ENCODE assay signal across 8 cellular contexts in the genomic region with DNA sequence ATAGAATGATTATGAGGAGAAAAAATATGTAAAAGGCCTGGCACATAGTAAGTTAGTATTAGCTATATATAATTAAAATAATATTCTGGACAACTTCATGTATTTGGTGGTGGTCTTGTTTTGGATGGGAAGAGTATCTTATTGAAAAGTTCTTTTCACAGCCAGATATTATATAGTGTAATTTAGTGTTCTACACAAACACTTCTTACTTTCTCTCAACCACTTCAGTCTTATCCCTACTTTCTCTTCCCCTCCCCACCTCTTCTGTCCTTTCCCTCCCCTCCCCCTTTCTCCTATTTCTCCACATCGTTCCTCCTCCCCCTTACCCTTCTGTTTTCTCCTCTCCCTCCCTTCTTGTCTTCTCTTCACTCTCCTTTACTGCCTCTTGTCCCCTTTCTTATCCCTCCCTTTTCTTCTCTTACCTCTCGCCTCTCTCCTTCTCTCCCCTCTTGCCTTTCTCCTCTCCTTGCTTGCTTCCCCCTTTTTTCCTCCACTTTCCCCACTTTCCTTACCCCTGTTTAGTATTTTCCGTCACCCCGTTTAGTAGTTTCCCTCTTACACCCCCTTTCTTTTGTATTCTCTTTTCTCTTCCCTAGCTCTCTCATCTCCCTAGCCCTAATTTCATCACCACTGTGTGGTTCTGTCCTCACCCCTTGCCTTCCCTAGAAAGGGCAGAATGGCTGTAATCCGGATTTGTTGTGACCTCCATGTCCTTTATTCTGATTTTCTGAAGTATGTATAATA.
A peak's percentile ranks its signal among the peaks of the same experiment; 100 is the strongest.
DNase-seq lines count a peak whose midpoint lies in the region; ATAC-seq and TF ChIP-seq lines count a peak whose summit lies in the region.
"Had no signal": no experiment of that assay in that cellular context is flagged by ENCODE, and none has a peak within 500 bp of the region (broad histone marks: within the 10 kb centered on the region; RNA-seq: fewer than 3 reads in every experiment).

No MANE protein-coding gene starts in this region.

- H3K4me3 ChIP-seq in SJSA1 (no peak overlapping the region), fibroblast of the aortic adventitia (ENCODE audit: low read depth, low read length) (peak overlapping the region; percentile 29)

- H3K56ac ChIP-seq in H9 (ENCODE audit: insufficient read length, low read depth, low read length): no peak overlapping the region

- no CpG with 5 or more reads among the region's 5 CpGs for WGBS in H9 (ENCODE audit: extremely low coverage, insufficient read length, low lambda C conversion rate)

- no peak overlapping the region for H3T11ph ChIP-seq in H9 (ENCODE audit: low read length)

- no peak overlapping the region for H2AK5ac ChIP-seq in H9 (ENCODE audit: insufficient read length, low read length)

- no peak for TF ChIP-seq CTCF in H9 (conservative IDR thresholded peaks at IDR 0.05)
- no peak for TF ChIP-seq CTCF in fibroblast of the aortic adventitia (IDR thresholded peaks at IDR 0.05; ENCODE audit: insufficient read depth, low read length)
- TF ChIP-seq CTCF in osteocyte (IDR thresholded peaks at IDR 0.05): no peak

- H3K27ac ChIP-seq in H9 (ENCODE audit: insufficient read length, low read depth, low read length): peak overlapping the region; percentile 64
- H3K27ac ChIP-seq in SJSA1: peak overlapping the region; percentile 80

- H3K27me3 Mint-ChIP-seq in H9 (ENCODE audit: low read depth) (no peaks in the 10 kb centered on the region), osteocyte (ENCODE audit: unreplicated experiment) (no peaks in the 10 kb centered on the region)

- H3K4me3 Mint-ChIP-seq in H9: peak overlapping the region; percentile 67 to 87
- peak overlapping the region; percentile 42 for H3K4me3 Mint-ChIP-seq in osteocyte (ENCODE audit: unreplicated experiment)

- H2BK15ac ChIP-seq in H9 (ENCODE audit: low read depth, low read length): no peak overlapping the region

- no peaks in the 10 kb centered on the region for H4K20me1 ChIP-seq in H9 (ENCODE audit: control insufficient read depth, insufficient read depth, insufficient read length)

- no peaks in the 10 kb centered on the region for H3K27me3 ChIP-seq in H9 (ENCODE audit: insufficient read depth, low read length)
- H3K27me3 ChIP-seq in SJSA1 (replicated peaks): no peaks in the 10 kb centered on the region

- no peak overlapping the region for H4K5ac ChIP-seq in H9 (ENCODE audit: insufficient read length, low read depth, low read length)

- no peak overlapping the region for H2BK20ac ChIP-seq in H9 (ENCODE audit: low read depth, low read length, poor library complexity, severe bottlenecking)

- peaks cover 6% of the 10 kb centered on the region for H3K23me2 ChIP-seq in H9 (ENCODE audit: insufficient read length, low read depth, low read length, poor library complexity, severe bottlenecking)

- H4K91ac ChIP-seq in H9 (ENCODE audit: insufficient read length, low read depth, low read length): no peak overlapping the region

- H3K9me3 ChIP-seq in H9 (ENCODE audit: control insufficient read depth, low read depth, low read length): no peaks in the 10 kb centered on the region
- H3K9me3 ChIP-seq in SJSA1 (replicated peaks): no peaks in the 10 kb centered on the region

- H3K79me1 ChIP-seq in H9 (ENCODE audit: insufficient read depth, low read depth, low read length, poor library complexity, severe bottlenecking): no peaks in the 10 kb centered on the region

- peak overlapping the region; percentile 88 for H2BK120ac ChIP-seq in H9 (ENCODE audit: low read depth, low read length, poor library complexity, severe bottlenecking)

- peak overlapping the region; percentile 92 for H3K4me2 ChIP-seq in H9 (ENCODE audit: insufficient read depth, insufficient read length, low read length)

- no peaks in the 10 kb centered on the region for H3K9me3 Mint-ChIP-seq in H9
- no peaks in the 10 kb centered on the region for H3K9me3 Mint-ChIP-seq in osteocyte (ENCODE audit: unreplicated experiment)

- H3K27ac Mint-ChIP-seq in H9: peak overlapping the region; percentile 79 to 99 (median 96)
- peak overlapping the region; percentile 76 for H3K27ac Mint-ChIP-seq in osteocyte (ENCODE audit: unreplicated experiment)

- DNase-seq in H9: peak; percentile 28
- peak in 1 of 2 experiments; percentile 31 for DNase-seq in SJSA1 (ENCODE audit: low read depth in 1 of 2, low spot score in 2 of 2)
- DNase-seq in fibroblast of the aortic adventitia (ENCODE audit: low read depth): peak; percentile 25
- no peak for DNase-seq in osteocyte (ENCODE audit: extremely low spot score, unreplicated experiment)
- DNase-seq in epidermal melanocyte (ENCODE audit: insufficient read length, low spot score): no peak

- H3K36me3 ChIP-seq in SJSA1: peaks cover 29% of the 10 kb centered on the region

- no peak overlapping the region for H2AFZ ChIP-seq in H9 (ENCODE audit: low read length)

- no peak overlapping the region for H2BK5ac ChIP-seq in H9 (ENCODE audit: insufficient read length, low read length)

- no peak overlapping the region for H3K14ac ChIP-seq in H9 (ENCODE audit: insufficient read depth, low read length)

- H3K4me1 Mint-ChIP-seq in H9: peaks cover 21 to 24% of the 10 kb centered on the region in 2 experiments
- H3K4me1 Mint-ChIP-seq in osteocyte (ENCODE audit: unreplicated experiment): peaks cover 39% of the 10 kb centered on the region

- no peak overlapping the region for H4K8ac ChIP-seq in H9 (replicated peaks; ENCODE audit: insufficient read length, low read depth, low read length)

- no peak for ATAC-seq in GM19467 (IDR thresholded peaks at IDR 0.05; ENCODE audit: unreplicated experiment)
- no peak for ATAC-seq in HG03025 (IDR thresholded peaks at IDR 0.05; ENCODE audit: low FRiP score, unreplicated experiment)
- ATAC-seq: HCT116 had no signal

- no peak overlapping the region for H2BK12ac ChIP-seq in H9 (ENCODE audit: insufficient read length, low read depth, low read length)

- no peak overlapping the region for H3K18ac ChIP-seq in H9 (ENCODE audit: insufficient read length, low read depth, low read length)

- no peaks in the 10 kb centered on the region for H3K4me1 ChIP-seq in H9 (ENCODE audit: insufficient read depth, low read length)
- peaks cover 8% of the 10 kb centered on the region for H3K4me1 ChIP-seq in SJSA1 (replicated peaks)

- H3K36me3 Mint-ChIP-seq in H9 (ENCODE audit: insufficient read depth in 1 of 3, low read depth in 3 of 3): peaks cover 18 to 30% (median 23%) of the 10 kb centered on the region in 3 experiments
- H3K36me3 Mint-ChIP-seq in osteocyte (ENCODE audit: unreplicated experiment): peaks cover 30% of the 10 kb centered on the region

- H3K79me2 ChIP-seq in H9 (ENCODE audit: insufficient read depth, low read length): peaks cover 2% of the 10 kb centered on the region; the same call in 1 of the 2 replicates

- peak overlapping the region; percentile 64 for H3K9ac ChIP-seq in H9 (ENCODE audit: extremely low read depth, insufficient read length, low read length)

- no peak overlapping the region for H3K4ac ChIP-seq in H9 (ENCODE audit: low read depth, low read length)

- no peak overlapping the region for H3K23ac ChIP-seq in H9 (ENCODE audit: insufficient read length, low read depth, low read length)

Comparison
In these comparisons a context has a peak if more than half of its experiments do, and no peak if none do; other contexts are left out.
1. DNase-seq: peak in H9 (single experiment) and fibroblast of the aortic adventitia (single experiment); none in osteocyte (single experiment) and epidermal melanocyte (single experiment).